Comparison of ENCODE assay signal across 9 cellular contexts in genomic region chr4:41178372-41179085, GRCh38. TPM values are rescaled to one million over a fixed set of nuclear protein-coding genes. Genes with fewer than 3 reads are reported as not detected.
DNase-seq lines count a peak whose midpoint lies in the region; ATAC-seq and TF ChIP-seq lines count a peak whose summit lies in the region.
"Had no signal": no experiment of that assay in that cellular context is flagged by ENCODE, and none has a peak within 500 bp of the region (broad histone marks: within the 10 kb centered on the region; RNA-seq: fewer than 3 reads in every experiment).

No MANE protein-coding gene starts in this region.

- H3K4me1 ChIP-seq in lower lobe of right lung = peaks cover 39% of the 10 kb centered on the region

- ATAC-seq in Right ventricle myocardium superior (ENCODE audit: poor library complexity) (peak; percentile 81), lower lobe of right lung (peak; percentile 65 to 85), HG03521 (IDR thresholded peaks at IDR 0.05; ENCODE audit: unreplicated experiment) (no peak)

- H3K9me3 ChIP-seq in lower lobe of right lung = no peaks in the 10 kb centered on the region

- H3K27ac ChIP-seq in cingulate gyrus (ENCODE audit: low read depth, low read length) = peak overlapping the region; percentile 90
- no peak overlapping the region for H3K27ac ChIP-seq in lower lobe of right lung

- intact Hi-C loops in Right ventricle myocardium superior (cut with DNase I) (no loop called here), cardiac septum (cut with DNase I) (no loop called here), lower lobe of right lung (cut with DNase I) (no loop called here)

- DNase-seq in Right ventricle myocardium superior (no peak), cardiac septum (ENCODE audit: low spot score) (no peak), lower lobe of right lung (no peak), NCI-H128 (lab: John Stamatoyannopoulos, UW; ENCODE audit: unreplicated experiment) (no peak), NCI-H1105 (lab: John Stamatoyannopoulos, UW) (no peak), CD1c-positive myeloid dendritic cell (ENCODE audit: extremely low spot score) (no peak)
- DNase-seq: activated naive CD8-positive, alpha-beta T cell treated with anti-CD3 and anti-CD28 coated beads, Interleukin-2, amount 10 ng/mL, durations not matched to agents 7 days and 5 days had no signal

- TF ChIP-seq CTCF in lower lobe of right lung (IDR thresholded peaks at IDR 0.05) = no peak

- H3K36me3 ChIP-seq in lower lobe of right lung = no peaks in the 10 kb centered on the region

- H3K4me3 ChIP-seq in lower lobe of right lung = no peak overlapping the region

- H3K27me3 ChIP-seq in lower lobe of right lung (ENCODE audit: low read depth) = no peaks in the 10 kb centered on the region

RNA-seq across cellular contexts. Expression of gene APBB2, which starts 35.8 kb away (rescaled TPM):
- 22.5 TPM for total RNA-seq in Right ventricle myocardium superior
- 35.2 TPM for total RNA-seq in cardiac septum
- 59.3 TPM for total RNA-seq in lower lobe of right lung
